ENCODE assay signal across 2 cellular contexts in genomic region chr20:2026514-2026913, GRCh38.
TF ChIP-seq lines count a peak whose summit lies in the region.

No MANE protein-coding gene starts in this region.

TF ChIP-seq in HepG2, 621 proteins besides CTCF, POLR2A, EP300 and RAD21:
- no peak for TF ChIP-seq GPBP1L1 (CRISPR knock-in tag; IDR thresholded peaks at IDR 0.05)
- TF ChIP-seq, protein P1, sequence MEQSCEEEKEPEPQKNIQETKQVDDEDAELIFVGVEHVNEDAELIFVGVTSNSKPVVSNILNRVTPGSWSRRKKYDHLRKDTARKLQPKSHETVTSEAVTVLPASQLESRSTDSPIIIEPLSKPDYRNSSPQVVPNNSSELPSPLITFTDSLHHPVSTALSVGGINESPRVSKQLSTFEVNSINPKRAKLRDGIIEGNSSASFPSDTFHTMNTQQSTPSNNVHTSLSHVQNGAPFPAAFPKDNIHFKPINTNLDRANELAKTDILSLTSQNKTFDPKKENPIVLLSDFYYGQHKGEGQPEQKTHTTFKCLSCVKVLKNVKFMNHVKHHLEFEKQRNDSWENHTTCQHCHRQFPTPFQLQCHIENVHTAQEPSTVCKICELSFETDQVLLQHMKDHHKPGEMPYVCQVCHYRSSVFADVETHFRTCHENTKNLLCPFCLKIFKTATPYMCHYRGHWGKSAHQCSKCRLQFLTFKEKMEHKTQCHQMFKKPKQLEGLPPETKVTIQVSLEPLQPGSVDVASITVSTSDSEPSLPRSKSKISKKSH (CRISPR knock-in tag; IDR thresholded peaks at IDR 0.05; ENCODE audit: borderline replicate concordance) = 0 out of 2 replicates have a peak, but pooled peaks have one; percentile 2

TF ChIP-seq in K562, 482 proteins besides CTCF, POLR2A, EP300 and RAD21:
- TF ChIP-seq NFIC (IDR thresholded peaks at IDR 0.05) (peak; percentile 51), RBBP5 (IDR thresholded peaks at IDR 0.05; ENCODE audit: borderline replicate concordance, insufficient read depth, low read length, poor library complexity, severe bottlenecking) (no peak)
- TF ChIP-seq, protein P2, sequence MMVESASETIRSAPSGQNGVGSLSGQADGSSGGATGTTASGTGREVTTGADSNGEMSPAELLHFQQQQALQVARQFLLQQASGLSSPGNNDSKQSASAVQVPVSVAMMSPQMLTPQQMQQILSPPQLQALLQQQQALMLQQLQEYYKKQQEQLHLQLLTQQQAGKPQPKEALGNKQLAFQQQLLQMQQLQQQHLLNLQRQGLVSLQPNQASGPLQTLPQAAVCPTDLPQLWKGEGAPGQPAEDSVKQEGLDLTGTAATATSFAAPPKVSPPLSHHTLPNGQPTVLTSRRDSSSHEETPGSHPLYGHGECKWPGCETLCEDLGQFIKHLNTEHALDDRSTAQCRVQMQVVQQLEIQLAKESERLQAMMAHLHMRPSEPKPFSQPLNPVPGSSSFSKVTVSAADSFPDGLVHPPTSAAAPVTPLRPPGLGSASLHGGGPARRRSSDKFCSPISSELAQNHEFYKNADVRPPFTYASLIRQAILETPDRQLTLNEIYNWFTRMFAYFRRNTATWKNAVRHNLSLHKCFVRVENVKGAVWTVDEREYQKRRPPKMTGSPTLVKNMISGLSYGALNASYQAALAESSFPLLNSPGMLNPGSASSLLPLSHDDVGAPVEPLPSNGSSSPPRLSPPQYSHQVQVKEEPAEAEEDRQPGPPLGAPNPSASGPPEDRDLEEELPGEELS (CRISPR knock-in tag; IDR thresholded peaks at IDR 0.05; ENCODE audit: borderline replicate concordance) = no peak
